Comparison of ENCODE assay signal across 27 cellular contexts in the genomic region with DNA sequence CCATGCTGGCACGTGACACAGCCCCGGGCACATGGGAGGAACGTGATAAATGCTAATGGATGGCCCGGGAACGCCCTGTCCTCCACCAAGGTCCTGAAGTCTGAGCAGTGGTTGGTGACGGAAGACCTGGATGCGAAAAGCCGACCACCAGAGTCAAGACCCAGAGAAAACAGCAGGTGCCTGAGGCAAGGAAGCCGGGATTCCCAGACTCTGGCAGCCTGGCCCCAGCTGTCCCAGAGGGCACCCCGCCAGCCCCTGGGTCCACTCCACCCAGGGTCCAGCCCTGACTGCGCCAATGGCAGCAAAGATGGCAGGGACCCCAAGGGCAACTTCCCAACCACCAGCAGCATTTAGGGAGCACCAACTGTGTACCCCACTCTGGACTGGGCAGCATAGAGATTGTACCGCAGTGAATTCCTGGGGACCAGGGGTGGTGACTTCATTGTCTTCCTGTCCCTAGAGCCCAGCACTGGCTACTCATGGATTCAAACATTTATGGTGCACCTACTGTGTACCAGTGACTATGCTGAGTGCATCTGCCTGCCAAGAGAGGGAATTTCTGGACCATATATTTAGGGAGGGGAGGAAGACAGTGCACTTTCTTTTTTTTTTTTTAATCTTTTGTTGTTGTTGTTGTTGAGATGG.
"Had no signal": no experiment of that assay in that cellular context is flagged by ENCODE, and none has a peak within 500 bp of the region (broad histone marks: within the 10 kb centered on the region; RNA-seq: fewer than 3 reads in every experiment).

No MANE protein-coding gene starts in this region.

- ATAC-seq: activated CD8-positive, alpha-beta memory T cell treated with anti-CD3 and anti-CD28 coated beads, Interleukin-2, amount 10 ng/mL, durations not matched to agents 7 days and 5 days; Panc1 had no signal

- H3K4me3 Mint-ChIP-seq: activated B cell treated with CpG ODN at 0.5 μM for 24 hours; activated CD4-positive, alpha-beta T cell treated with anti-CD3 and anti-CD28 coated beads, Interleukin-2, amount 10 ng/mL, durations not matched to agents 24 days and 14 days; activated CD8-positive, alpha-beta memory T cell treated with anti-CD3 and anti-CD28 coated beads, Interleukin-2, amount 10 ng/mL, durations not matched to agents 7 days and 5 days; activated naive CD8-positive, alpha-beta T cell; activated T-cell treated with anti-CD3 and anti-CD28 coated beads, Interleukin-2, amount 50 U/mL, for 24 hours; activated T-helper 1 cell treated with anti-CD3 and anti-CD28 coated beads, Interleukin-12 subunit alpha, Interleukin-12 subunit beta, Interleukin-2, Interleukin-4 antibody, amounts not matched to agents 30 ng/mL and 10 ng/mL and 1 ng/mL, durations not matched to agents 14 hours and 24 hours and 36 hours; T-helper 1 cell treated with Interleukin-12 subunit alpha and Interleukin-12 subunit beta and Interleukin-4 antibody, amounts not matched to agents 30 μg/mL and 1 μg/mL, for 36 hours had no signal

- H3K36me3 ChIP-seq: adrenal gland had no signal

- H3K27ac Mint-ChIP-seq: activated B cell treated with CpG ODN at 0.5 μM for 24 hours; activated CD4-positive, alpha-beta T cell treated with anti-CD3 and anti-CD28 coated beads, Interleukin-2, amount 10 ng/mL, durations not matched to agents 24 days and 14 days; activated CD8-positive, alpha-beta memory T cell treated with anti-CD3 and anti-CD28 coated beads, Interleukin-2, amount 10 ng/mL, durations not matched to agents 7 days and 5 days; activated naive CD8-positive, alpha-beta T cell; activated T-cell treated with anti-CD3 and anti-CD28 coated beads, Interleukin-2, amount 50 U/mL, for 24 hours; activated T-helper 1 cell treated with anti-CD3 and anti-CD28 coated beads, Interleukin-12 subunit alpha, Interleukin-12 subunit beta, Interleukin-2, Interleukin-4 antibody, amounts not matched to agents 30 ng/mL and 10 ng/mL and 1 ng/mL, durations not matched to agents 14 hours and 24 hours and 36 hours; T-helper 1 cell treated with Interleukin-12 subunit alpha and Interleukin-12 subunit beta and Interleukin-4 antibody, amounts not matched to agents 30 μg/mL and 1 μg/mL, for 36 hours had no signal

- DNase-seq: activated B cell treated with CpG ODN at 0.5 μM for 24 hours; activated CD4-positive, alpha-beta T cell treated with anti-CD3 and anti-CD28 coated beads for 1 hour; activated CD4-positive, alpha-beta T cell treated with anti-CD3 and anti-CD28 coated beads, Interleukin-2, amount 10 ng/mL, durations not matched to agents 24 days and 14 days; activated CD4-positive, alpha-beta T cell treated with anti-CD3 and anti-CD28 coated beads, Interleukin-2, amount 50 U/mL, for 48 hours; activated CD8-positive, alpha-beta memory T cell treated with anti-CD3 and anti-CD28 coated beads, Interleukin-2, amount 10 ng/mL, durations not matched to agents 7 days and 5 days; activated effector memory CD4-positive, alpha-beta T cell treated with Interleukin-2 at 50 U/mL for 16 hours; activated naive CD4-positive, alpha-beta T cell; activated T-cell treated with anti-CD3 and anti-CD28 coated beads, Interleukin-2, amount 50 U/mL, for 24 hours; adrenal gland; anterior cingulate cortex; Kasumi-1; NCI-H1092 treated with DMSO at 0.1 percent for 48 hours; NCI-H1417 treated with DMSO at 0.1 percent for 48 hours; NCI-H1694; NCI-H2029; NCI-H2107; NCI-H2171 treated with DMSO at 0.1 percent for 48 hours; NCI-H226; NCI-H526 treated with DMSO at 0.1 percent for 48 hours; NCI-H82; NK-92 treated with Interleukin-12 subunit alpha and Interleukin-12 subunit beta, amount 100 ng/mL, for 24 hours; OCI-M1; SHP77 had no signal

- H3K4me1 ChIP-seq: adrenal gland had no signal

- H3K9me3 ChIP-seq: adrenal gland had no signal

- H3K27me3 ChIP-seq: adrenal gland had no signal

- H3K4me1 Mint-ChIP-seq: activated CD4-positive, alpha-beta T cell treated with anti-CD3 and anti-CD28 coated beads, Interleukin-2, amount 10 ng/mL, durations not matched to agents 24 days and 14 days had no signal

- H3K36me3 Mint-ChIP-seq: activated CD8-positive, alpha-beta memory T cell treated with anti-CD3 and anti-CD28 coated beads, Interleukin-2, amount 10 ng/mL, durations not matched to agents 7 days and 5 days; activated naive CD8-positive, alpha-beta T cell had no signal

- H3K27me3 Mint-ChIP-seq: activated B cell treated with CpG ODN at 0.5 μM for 24 hours; activated naive CD8-positive, alpha-beta T cell had no signal

- H3K4me3 ChIP-seq: adrenal gland had no signal

- H3K27ac ChIP-seq: adrenal gland had no signal

- H3K9me3 Mint-ChIP-seq: activated B cell treated with CpG ODN at 0.5 μM for 24 hours; activated CD4-positive, alpha-beta T cell treated with anti-CD3 and anti-CD28 coated beads, Interleukin-2, amount 10 ng/mL, durations not matched to agents 24 days and 14 days; activated T-cell treated with anti-CD3 and anti-CD28 coated beads, Interleukin-2, amount 50 U/mL, for 24 hours; activated T-helper 1 cell treated with anti-CD3 and anti-CD28 coated beads, Interleukin-12 subunit alpha, Interleukin-12 subunit beta, Interleukin-2, Interleukin-4 antibody, amounts not matched to agents 30 ng/mL and 10 ng/mL and 1 ng/mL, durations not matched to agents 14 hours and 24 hours and 36 hours; T-helper 1 cell treated with Interleukin-12 subunit alpha and Interleukin-12 subunit beta and Interleukin-4 antibody, amounts not matched to agents 30 μg/mL and 1 μg/mL, for 36 hours had no signal
